ENCODE assay signal across 12 cellular contexts in the genomic region with DNA sequence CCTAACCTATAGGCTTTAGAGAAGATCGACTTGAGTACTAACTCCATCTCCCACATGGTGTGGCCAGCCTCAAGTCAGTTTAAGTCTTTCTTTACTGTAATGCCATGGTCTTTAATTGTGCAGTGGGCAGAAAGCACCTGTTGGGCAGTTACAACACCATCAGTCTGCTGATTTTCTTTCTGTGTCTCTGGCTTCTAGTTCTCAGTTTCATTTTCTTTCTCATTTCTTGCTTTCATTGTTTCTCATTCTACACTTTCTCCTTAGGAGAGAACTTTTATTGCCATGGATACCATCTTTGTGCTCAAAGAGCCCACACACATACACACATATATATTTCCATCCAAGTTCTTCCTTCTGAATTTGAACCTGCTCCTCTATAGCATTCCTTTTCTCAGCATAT.
DNase-seq lines count a peak whose midpoint lies in the region; ATAC-seq and TF ChIP-seq lines count a peak whose summit lies in the region.
"Had no signal": no experiment of that assay in that cellular context is flagged by ENCODE, and none has a peak within 500 bp of the region (broad histone marks: within the 10 kb centered on the region; RNA-seq: fewer than 3 reads in every experiment).

No MANE protein-coding gene starts in this region.

- no peak for TF ChIP-seq POLR2A in adrenal gland (IDR thresholded peaks at IDR 0.05)

- H3K36me3 ChIP-seq in adrenal gland (replicated peaks in 1 of 2): no peaks in the 10 kb centered on the region
- H3K36me3 ChIP-seq: HAP-1, Peyer's patch had no signal

- H3K27me3 Mint-ChIP-seq in activated CD8-positive, alpha-beta memory T cell treated with anti-CD3 and anti-CD28 coated beads, Interleukin-2, amount 10 ng/mL, durations not matched to agents 7 days and 5 days: no peaks in the 10 kb centered on the region
- H3K27me3 Mint-ChIP-seq in stimulated activated naive B cell treated with anti-CD40 and anti-IgM and Interleukin-4, amounts not matched to agents 10 μg/mL and 1 μg/mL and 100 μg/mL, for 72 hours: no peaks in the 10 kb centered on the region
- H3K27me3 Mint-ChIP-seq: type B pancreatic cell had no signal

- no peak overlapping the region for H3K4me3 ChIP-seq in adrenal gland
- H3K4me3 ChIP-seq: HAP-1, Peyer's patch had no signal

- no peaks in the 10 kb centered on the region for H3K36me3 Mint-ChIP-seq in activated CD8-positive, alpha-beta memory T cell treated with anti-CD3 and anti-CD28 coated beads, Interleukin-2, amount 10 ng/mL, durations not matched to agents 7 days and 5 days
- no peaks in the 10 kb centered on the region for H3K36me3 Mint-ChIP-seq in stimulated activated naive B cell treated with anti-CD40 and anti-IgM and Interleukin-4, amounts not matched to agents 10 μg/mL and 1 μg/mL and 100 μg/mL, for 72 hours
- H3K36me3 Mint-ChIP-seq: type B pancreatic cell had no signal

- H3K4me3 Mint-ChIP-seq in activated CD8-positive, alpha-beta memory T cell treated with anti-CD3 and anti-CD28 coated beads, Interleukin-2, amount 10 ng/mL, durations not matched to agents 7 days and 5 days: no peak overlapping the region
- H3K4me3 Mint-ChIP-seq in stimulated activated naive B cell treated with anti-CD40 and anti-IgM and Interleukin-4, amounts not matched to agents 10 μg/mL and 1 μg/mL and 100 μg/mL, for 72 hours: no peak overlapping the region
- H3K4me3 Mint-ChIP-seq: type B pancreatic cell had no signal

- no peaks in the 10 kb centered on the region for H3K27me3 ChIP-seq in adrenal gland
- H3K27me3 ChIP-seq: Peyer's patch had no signal

- peaks cover 9% of the 10 kb centered on the region for H3K4me1 Mint-ChIP-seq in activated CD8-positive, alpha-beta memory T cell treated with anti-CD3 and anti-CD28 coated beads, Interleukin-2, amount 10 ng/mL, durations not matched to agents 7 days and 5 days
- peaks cover 17 to 24% of the 10 kb centered on the region in 2 donors for H3K4me1 Mint-ChIP-seq in stimulated activated naive B cell treated with anti-CD40 and anti-IgM and Interleukin-4, amounts not matched to agents 10 μg/mL and 1 μg/mL and 100 μg/mL, for 72 hours

- WGBS in adrenal gland, 4 donors: 62 to 93% (median 92%) methylated on average over 1 of the region's 1 CpG

- H3K4me1 ChIP-seq in adrenal gland (replicated peaks in 1 of 2): no peaks in the 10 kb centered on the region
- H3K4me1 ChIP-seq: HAP-1, Peyer's patch had no signal

- CTCF ChIA-PET in activated CD8-positive, alpha-beta memory T cell treated with anti-CD3 and anti-CD28 coated beads, Interleukin-2, amount 10 ng/mL, durations not matched to agents 7 days and 5 days (lab: Charles Lee): no interaction called here

- DNase-seq in activated CD8-positive, alpha-beta memory T cell treated with anti-CD3 and anti-CD28 coated beads, Interleukin-2, amount 10 ng/mL, durations not matched to agents 7 days and 5 days: no peak
- DNase-seq in activated CD8-positive, alpha-beta memory T cell treated with anti-CD3 and anti-CD28 coated beads for 24 hours: no peak
- DNase-seq in stimulated activated naive B cell treated with anti-CD40 and anti-IgM and Interleukin-4, amounts not matched to agents 10 μg/mL and 1 μg/mL and 100 μg/mL, for 72 hours: no peak
- DNase-seq in OCI-M2 (lab: John Stamatoyannopoulos, UW; ENCODE audit: unreplicated experiment) (no peak), adrenal gland (no peak), NOMO-1 treated with DMSO at 0.1 percent for 48 hours (lab: John Stamatoyannopoulos, UW; ENCODE audit: unreplicated experiment) (no peak)
- DNase-seq: NCI-H1105, Peyer's patch had no signal

- H3K27ac ChIP-seq in adrenal gland: no peak overlapping the region
- H3K27ac ChIP-seq: Peyer's patch had no signal

- H3K9me3 Mint-ChIP-seq in activated CD8-positive, alpha-beta memory T cell treated with anti-CD3 and anti-CD28 coated beads, Interleukin-2, amount 10 ng/mL, durations not matched to agents 7 days and 5 days (ENCODE audit: low read depth): no peaks in the 10 kb centered on the region
- peaks cover 0 to 1% of the 10 kb centered on the region in 2 donors for H3K9me3 Mint-ChIP-seq in stimulated activated naive B cell treated with anti-CD40 and anti-IgM and Interleukin-4, amounts not matched to agents 10 μg/mL and 1 μg/mL and 100 μg/mL, for 72 hours
- H3K9me3 Mint-ChIP-seq: type B pancreatic cell had no signal

- no peaks in the 10 kb centered on the region for H3K9me3 ChIP-seq in adrenal gland (replicated peaks in 1 of 3)
- H3K9me3 ChIP-seq: HAP-1, Peyer's patch had no signal

- intact Hi-C loops in adrenal gland (cut with DNase I): no loop called here

- no peak overlapping the region for H3K27ac Mint-ChIP-seq in activated CD8-positive, alpha-beta memory T cell treated with anti-CD3 and anti-CD28 coated beads, Interleukin-2, amount 10 ng/mL, durations not matched to agents 7 days and 5 days
- H3K27ac Mint-ChIP-seq in stimulated activated naive B cell treated with anti-CD40 and anti-IgM and Interleukin-4, amounts not matched to agents 10 μg/mL and 1 μg/mL and 100 μg/mL, for 72 hours: no peak overlapping the region
- H3K27ac Mint-ChIP-seq: type B pancreatic cell had no signal

- no peak for TF ChIP-seq CTCF in adrenal gland (IDR thresholded peaks at IDR 0.05)

- ATAC-seq in activated CD8-positive, alpha-beta memory T cell treated with anti-CD3 and anti-CD28 coated beads, Interleukin-2, amount 10 ng/mL, durations not matched to agents 7 days and 5 days: peak; percentile 49
- ATAC-seq in GM21723 (IDR thresholded peaks at IDR 0.05; ENCODE audit: unreplicated experiment) (peak; percentile 98), HG03139 (IDR thresholded peaks at IDR 0.05; ENCODE audit: unreplicated experiment) (peak; percentile 91)
- peak; percentile 77 to 86 for ATAC-seq in stimulated activated naive B cell treated with anti-CD40 and anti-IgM and Interleukin-4, amounts not matched to agents 10 μg/mL and 1 μg/mL and 100 μg/mL, for 72 hours (replicated peaks)
